Comparison of ENCODE assay signal across 1 cellular context in genomic region chr22:21048448-21048847, GRCh38.
TF ChIP-seq lines count a peak whose summit lies in the region.
"Not testable (repeated sequence)": the region's sequence is repeated elsewhere in the genome, so short reads cannot be mapped to it uniquely, and the experiment has no call there.

No MANE protein-coding gene starts in this region.

TF ChIP-seq in K562, 482 proteins besides CTCF, POLR2A, EP300 and RAD21:
- TF ChIP-seq PURB (CRISPR knock-in tag; IDR thresholded peaks at IDR 0.05; ENCODE audit: low read depth) (0 out of 2 replicates have a peak, but pooled peaks have one; percentile 70), BRCA1 (CRISPR knock-in tag; IDR thresholded peaks at IDR 0.05) (0 out of 2 replicates have a peak, but pooled peaks have one; percentile 70), ATF1 (CRISPR knock-in tag; IDR thresholded peaks at IDR 0.05) (0 out of 2 replicates have a peak, but pooled peaks have one; percentile 15), ZC3H4 (CRISPR knock-in tag; IDR thresholded peaks at IDR 0.05; ENCODE audit: borderline replicate concordance) (0 out of 2 replicates have a peak, but pooled peaks have one; percentile 35)
- TF ChIP-seq BRCA1 (IDR thresholded peaks at IDR 0.05); ATF1 (tag; IDR thresholded peaks at IDR 0.05): not testable (repeated sequence)
